8 cellular contexts compared by ENCODE assay signal in genomic region chr19:51367565-51368365, GRCh38. TPM values are rescaled to one million over a fixed set of nuclear protein-coding genes. Genes with fewer than 3 reads are reported as not detected.
DNase-seq lines count a peak whose midpoint lies in the region; ATAC-seq, FAIRE-seq and TF ChIP-seq lines count a peak whose summit lies in the region.

No MANE protein-coding gene starts in this region.

- no peak for TF ChIP-seq CTCF in psoas muscle (IDR thresholded peaks at IDR 0.05)

- WGBS in psoas muscle, 3 donors, result 0 to 1% (median 1%) methylated on average over 59 to 64 of the region's 64 CpGs

- H3K9me3 ChIP-seq in T-helper 17 cell (ENCODE audit: control insufficient read depth, low read length, poor library complexity, severe bottlenecking) (no peaks in the 10 kb centered on the region), psoas muscle (no peaks in the 10 kb centered on the region)

- peak; percentile 62 for FAIRE-seq in urothelium cell line (lab: Jason Lieb, UNC)

- H3K27ac ChIP-seq in angular gyrus (ENCODE audit: low read depth, low read length) (peak overlapping the region; percentile 96), psoas muscle (peak overlapping the region; percentile 89)

- peaks cover 67% of the 10 kb centered on the region for H3K4me1 Mint-ChIP-seq in T-helper 17 cell

- H3K36me3 ChIP-seq in psoas muscle (ENCODE audit: insufficient read depth in 1 of 2, low read depth in 1 of 2), result no peaks in the 10 kb centered on the region

- peak overlapping the region; percentile 78 for H3K4me3 ChIP-seq in psoas muscle

- H3K27me3 ChIP-seq in psoas muscle (ENCODE audit: insufficient read depth in 3 of 3, low read length in 2 of 3), result no peaks in the 10 kb centered on the region

- H3K4me1 ChIP-seq in psoas muscle, result peaks cover 18% of the 10 kb centered on the region

- intact Hi-C loops in left ventricle myocardium superior (cut with micrococcal nuclease), result no loop called here
- intact Hi-C loops in psoas muscle (cut with DNase I), result no loop called here

- peak overlapping the region; percentile 95 for H3K27ac Mint-ChIP-seq in T-helper 17 cell

- no peaks in the 10 kb centered on the region for H3K36me3 Mint-ChIP-seq in T-helper 17 cell (ENCODE audit: low read depth)

- DNase-seq in ELF-1 (ENCODE audit: low read depth, low spot score) (peak; percentile 100), GOT3 (lab: John Stamatoyannopoulos, UW) (peak; percentile 97), LoVo (ENCODE audit: low spot score) (peak; percentile 99), T-helper 17 cell (peak; percentile 86 to 93 (median 88)), left ventricle myocardium superior (peak; percentile 99), psoas muscle (peak; percentile 99), urothelium cell line (ENCODE audit: low spot score) (peak; percentile 99)

- H3K4me3 Mint-ChIP-seq in T-helper 17 cell, result peak overlapping the region; percentile 99

- no peaks in the 10 kb centered on the region for H3K27me3 Mint-ChIP-seq in T-helper 17 cell

- ATAC-seq in T-helper 17 cell (peak; percentile 84), left ventricle myocardium superior (peak; percentile 89), psoas muscle (peak; percentile 88 to 93 (median 90))

RNA-seq across cellular contexts. Expression of gene CLDND2, which starts 1.0 kb away (rescaled TPM):
- total RNA-seq in T-helper 17 cell (under 1 TPM; 0.34 to 0.57 TPM), left ventricle myocardium superior (not detected), psoas muscle (1 to 10 TPM in 1 of 4 donors, under 1 TPM in 2, not detected in 1; 0.85 to 1.8 (median 0.88) TPM)
- polyA plus RNA-seq in psoas muscle, result under 1 TPM in 2 of 3 donors, not detected in 1; 0.30 to 0.39 TPM

RNA-seq across cellular contexts. Expression of gene ETFB, which starts 1.6 kb away (rescaled TPM):
- total RNA-seq in T-helper 17 cell (10 to 100 TPM; 35.6 to 36.1 TPM), left ventricle myocardium superior (448 TPM), psoas muscle (100 to 1,000 TPM in 3 of 4 donors, 10 to 100 TPM in 1; 91.8 to 172 (median 141) TPM)
- polyA plus RNA-seq in psoas muscle, result 100 to 1,000 TPM; 130 to 170 (median 165) TPM

RNA-seq across cellular contexts. Expression of gene NKG7, which starts 4.7 kb away (rescaled TPM):
- total RNA-seq in T-helper 17 cell (10 to 100 TPM; 10.7 to 13.0 TPM), left ventricle myocardium superior (0.99 TPM), psoas muscle (1 to 10 TPM in 3 of 4 donors, under 1 TPM in 1; 0.62 to 2.9 (median 1.9) TPM)
- 1 to 10 TPM in 1 of 3 donors, under 1 TPM in 2; 0.61 to 1.2 (median 0.68) TPM for polyA plus RNA-seq in psoas muscle

RNA-seq across cellular contexts. Expression of gene LIM2, which starts 20.0 kb away (rescaled TPM):
- not detected for total RNA-seq in T-helper 17 cell
- not detected for total RNA-seq in left ventricle myocardium superior
- total RNA-seq in psoas muscle, result not detected
- polyA plus RNA-seq in psoas muscle, result not detected

RNA-seq across cellular contexts. Expression of gene C19orf84, which starts 22.6 kb away (rescaled TPM):
- total RNA-seq in T-helper 17 cell (not detected), left ventricle myocardium superior (not detected), psoas muscle (not detected)
- not detected for polyA plus RNA-seq in psoas muscle

Comparison
In these comparisons a context has a peak if more than half of its experiments do, and no peak if none do; other contexts are left out.
1. Peak in every context shown above with its lines: DNase-seq, ATAC-seq, H3K4me3 ChIP-seq and H3K27ac ChIP-seq.